Comparison of ENCODE assay signal across 24 cellular contexts in the genomic region with DNA sequence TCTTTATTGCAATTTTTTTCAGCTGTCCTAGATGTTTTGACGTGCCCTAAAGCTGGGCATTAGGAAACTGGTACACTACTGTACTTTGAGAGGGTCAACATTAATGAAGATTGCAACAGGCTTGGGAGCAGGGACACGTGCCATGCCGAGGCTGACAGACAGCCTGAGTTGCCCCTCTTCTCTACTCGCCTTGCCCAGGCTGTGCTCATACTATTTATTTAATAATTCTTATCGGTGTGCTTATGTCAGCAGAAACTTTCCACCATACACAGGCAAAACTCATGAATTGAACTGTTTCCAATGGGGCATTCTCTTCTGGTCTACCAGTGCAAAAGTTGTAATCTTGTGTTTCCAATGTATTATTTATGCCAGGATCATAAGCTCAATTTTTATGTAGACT. TPM values are rescaled to one million over a fixed set of nuclear protein-coding genes. Genes with fewer than 3 reads are reported as not detected.
"Had no signal": no experiment of that assay in that cellular context is flagged by ENCODE, and none has a peak within 500 bp of the region (broad histone marks: within the 10 kb centered on the region; RNA-seq: fewer than 3 reads in every experiment).

No MANE protein-coding gene starts in this region.

- H3K9me3 ChIP-seq: SJSA1 had no signal

- H3K27ac ChIP-seq: SJSA1, SK-N-MC had no signal

- H3K36me3 ChIP-seq: SJSA1 had no signal

- H3K4me1 ChIP-seq: SJSA1 had no signal

- H3K4me3 ChIP-seq: SJSA1, SK-N-MC had no signal

- DNase-seq: KBM-7, NCI-H1048, NCI-H1105, NCI-H1417 treated with DMSO at 0.1 percent for 48 hours, NCI-H146, NCI-H1694 treated with DMSO at 0.1 percent for 48 hours, NCI-H1930, NCI-H2081, NCI-H2107, NCI-H226, NCI-H446, NCI-H510A, NCI-H524 treated with DMSO at 0.1 percent for 48 hours, NCI-H69, NCI-H774, Right ventricle myocardium superior, RPMI8226, SIG-M5, SW 1271 had no signal

- H3K27me3 ChIP-seq: SJSA1 had no signal

RNA-seq across cellular contexts. Expression of a gene that starts 24.4 kb away (rescaled TPM):
- total RNA-seq: HT1080, Right ventricle myocardium superior had no signal

RNA-seq across cellular contexts. Expression of a gene that starts 30.8 kb away (rescaled TPM):
- total RNA-seq: HT1080, LHCN-M2, MCF 10A, Right ventricle myocardium superior had no signal
